ENCODE assay signal across 17 cellular contexts in the genomic region with DNA sequence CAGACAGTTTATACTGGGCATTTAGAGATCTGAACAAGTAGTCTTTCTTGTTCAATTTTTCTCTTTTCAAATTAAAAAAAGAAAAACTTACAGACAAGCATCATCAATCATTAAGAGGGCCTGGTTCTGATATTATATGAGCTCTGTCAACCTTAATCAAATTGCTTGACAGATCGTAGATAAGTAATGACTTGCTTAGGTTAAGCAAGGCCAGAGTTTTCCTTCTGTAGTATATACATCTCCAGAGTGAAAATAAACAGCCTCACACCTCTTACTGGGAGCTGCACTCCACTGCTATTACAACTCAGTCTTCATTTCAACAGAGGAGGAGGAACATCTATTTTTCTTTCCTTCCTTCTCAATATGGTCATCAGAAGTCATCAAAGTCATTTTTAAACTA. TPM values are rescaled to one million over a fixed set of nuclear protein-coding genes. Genes with fewer than 3 reads are reported as not detected.
DNase-seq lines count a peak whose midpoint lies in the region; ATAC-seq, FAIRE-seq and TF ChIP-seq lines count a peak whose summit lies in the region.
"Had no signal": no experiment of that assay in that cellular context is flagged by ENCODE, and none has a peak within 500 bp of the region (broad histone marks: within the 10 kb centered on the region; RNA-seq: fewer than 3 reads in every experiment).

No MANE protein-coding gene starts in this region.

- H3K4me1 ChIP-seq in kidney (ENCODE audit: control insufficient read depth in 1 of 2, insufficient read depth in 1 of 2, low read depth in 1 of 2, low read length in 2 of 2) = no peaks in the 10 kb centered on the region

- H3K9ac ChIP-seq in kidney (ENCODE audit: low read length in 2 of 2) = no peak overlapping the region
- H3K9ac ChIP-seq: GM23248 had no signal

- peak overlapping the region in 2 of 3 experiments; percentile 43 to 78 for H3K27ac Mint-ChIP-seq in nephron
- H3K27ac Mint-ChIP-seq: CD8-positive, alpha-beta T cell; HFFc6 had no signal

- no peak overlapping the region for H3K4me3 Mint-ChIP-seq in nephron
- H3K4me3 Mint-ChIP-seq: CD8-positive, alpha-beta T cell; HFFc6 had no signal

- ATAC-seq in HG03097 (IDR thresholded peaks at IDR 0.05; ENCODE audit: low FRiP score, unreplicated experiment) = no peak
- ATAC-seq: CD8-positive, alpha-beta T cell had no signal

- peaks cover 56% of the 10 kb centered on the region for H3K4me1 Mint-ChIP-seq in nephron

- no peaks in the 10 kb centered on the region for H3K9me3 ChIP-seq in kidney (ENCODE audit: control insufficient read depth in 1 of 2, low read length in 2 of 2)
- H3K9me3 ChIP-seq: HAP-1 had no signal

- no peak for FAIRE-seq in kidney (lab: Jason Lieb, UNC)
- FAIRE-seq: A204.1, G401.6, GM12891 had no signal

- H3K4me3 ChIP-seq in kidney (ENCODE audit: low read length in 2 of 2) = no peak overlapping the region
- H3K4me3 ChIP-seq: GM23248, HAP-1 had no signal

- no peaks in the 10 kb centered on the region for H3K36me3 ChIP-seq in kidney (ENCODE audit: control insufficient read depth in 1 of 2, insufficient read depth in 2 of 2, low read length in 2 of 2)
- H3K36me3 ChIP-seq: HAP-1 had no signal

- H3K9me3 Mint-ChIP-seq in nephron = no peaks in the 10 kb centered on the region
- H3K9me3 Mint-ChIP-seq: CD8-positive, alpha-beta T cell; HFFc6 had no signal

- DNase-seq in NCI-H226 (peak; percentile 29), hypothalamus (lab: John Stamatoyannopoulos, UW) (no peak), kidney (no peak)
- DNase-seq: ACHN; Calu3; CD8-positive, alpha-beta T cell; GM23248; HFFc6; KG1 had no signal

- TF ChIP-seq CTCF in VCaP (conservative IDR thresholded peaks at IDR 0.05) = no peak
- no peak for TF ChIP-seq CTCF in nephron (IDR thresholded peaks at IDR 0.05; ENCODE audit: unreplicated experiment in 3 of 3)
- no peak for TF ChIP-seq CTCF in kidney (IDR thresholded peaks at IDR 0.05; ENCODE audit: borderline replicate concordance, extremely low read depth, insufficient read depth)

- peaks cover 19% of the 10 kb centered on the region for H3K36me3 Mint-ChIP-seq in nephron (ENCODE audit: low read depth)
- H3K36me3 Mint-ChIP-seq: CD8-positive, alpha-beta T cell had no signal

- no peaks in the 10 kb centered on the region for H3K27me3 Mint-ChIP-seq in nephron (ENCODE audit: low read depth)

- H3K27ac ChIP-seq in VCaP (peak overlapping the region; percentile 76), kidney (ENCODE audit: low read depth in 2 of 2, low read length in 2 of 2) (no peak overlapping the region)
- H3K27ac ChIP-seq: C4-2B, GM23248 had no signal

- intact Hi-C loops in kidney (cut with DNase I) = no loop called here

RNA-seq across cellular contexts. Expression of a gene that starts 13.5 kb away (rescaled TPM):
- total RNA-seq in kidney = 4.0 TPM
- 0.45 TPM for polyA plus RNA-seq in kidney (ENCODE audit: insufficient read depth, low read depth, low replicate concordance)
